ENCODE assay signal across 18 cellular contexts in genomic region chr5:150077060-150077459, GRCh38. TPM values are rescaled to one million over a fixed set of nuclear protein-coding genes. Genes with fewer than 3 reads are reported as not detected.
"Had no signal": no experiment of that assay in that cellular context is flagged by ENCODE, and none has a peak within 500 bp of the region (broad histone marks: within the 10 kb centered on the region; RNA-seq: fewer than 3 reads in every experiment).

No MANE protein-coding gene starts in this region.

- H3K9me3 Mint-ChIP-seq: activated naive CD8-positive, alpha-beta T cell treated with anti-CD3 and anti-CD28 coated beads, Interleukin-2, amount 10 ng/mL, durations not matched to agents 7 days and 5 days; stimulated activated naive CD8-positive, alpha-beta T cell treated with anti-CD3 and anti-CD28 coated beads, Interleukin-15, amount 100 ng/mL, for 72 hours; T-helper 2 cell treated with Interferon-gamma antibody and Interleukin-4, amounts not matched to agents 5 μg/mL and 100 μg/mL, for 36 hours had no signal

- DNase-seq: activated CD4-positive, alpha-beta T cell treated with anti-CD3 and anti-CD28 coated beads, Interleukin-2, amount 50 U/mL, for 4 hours; activated CD4-positive, CD25-positive, alpha-beta regulatory T cell; activated naive CD4-positive, alpha-beta T cell; activated naive CD8-positive, alpha-beta T cell treated with anti-CD3 and anti-CD28 coated beads, Interleukin-2, amount 10 ng/mL, durations not matched to agents 7 days and 5 days; brain microvascular endothelial cell; cerebellar nuclear complex; dermis blood vessel endothelial cell; left colon; lower lobe of right lung; sigmoid colon; stimulated activated CD4-positive, alpha-beta T cell treated with anti-CD3 and anti-CD28 coated beads, Interleukin-1b, Interleukin-23, amount 100 ng/mL, for 48 hours; stimulated activated naive CD8-positive, alpha-beta T cell treated with anti-CD3 and anti-CD28 coated beads, Interleukin-15, amount 100 ng/mL, for 72 hours; SW 1271 had no signal

- H3K27ac Mint-ChIP-seq: activated naive CD8-positive, alpha-beta T cell treated with anti-CD3 and anti-CD28 coated beads, Interleukin-2, amount 10 ng/mL, durations not matched to agents 7 days and 5 days; mesothelial cell of epicardium; stimulated activated naive CD8-positive, alpha-beta T cell treated with anti-CD3 and anti-CD28 coated beads, Interleukin-15, amount 100 ng/mL, for 72 hours; T-helper 2 cell treated with Interferon-gamma antibody and Interleukin-4, amounts not matched to agents 5 μg/mL and 100 μg/mL, for 36 hours had no signal

- ATAC-seq: left colon; lower lobe of right lung; stimulated activated naive CD8-positive, alpha-beta T cell treated with anti-CD3 and anti-CD28 coated beads, Interleukin-15, amount 100 ng/mL, for 72 hours had no signal

- H3K36me3 Mint-ChIP-seq: activated naive CD8-positive, alpha-beta T cell treated with anti-CD3 and anti-CD28 coated beads, Interleukin-2, amount 10 ng/mL, durations not matched to agents 7 days and 5 days; mesothelial cell of epicardium had no signal

- H3K4me3 Mint-ChIP-seq: activated naive CD8-positive, alpha-beta T cell treated with anti-CD3 and anti-CD28 coated beads, Interleukin-2, amount 10 ng/mL, durations not matched to agents 7 days and 5 days; mesothelial cell of epicardium; stimulated activated naive CD8-positive, alpha-beta T cell treated with anti-CD3 and anti-CD28 coated beads, Interleukin-15, amount 100 ng/mL, for 72 hours; T-helper 2 cell treated with Interferon-gamma antibody and Interleukin-4, amounts not matched to agents 5 μg/mL and 100 μg/mL, for 36 hours had no signal

RNA-seq across cellular contexts. Expression of gene CSF1R, which starts 9.3 kb away (rescaled TPM):
- total RNA-seq: dermis blood vessel endothelial cell, epithelial cell of proximal tubule, myocyte, pulmonary artery endothelial cell had no signal
